1 cellular context compared by ENCODE assay signal in genomic region chr9:128685636-128686489, GRCh38.
TF ChIP-seq lines count a peak whose summit lies in the region.

No MANE protein-coding gene starts in this region.

TF ChIP-seq in A549, 52 proteins besides CTCF, POLR2A, EP300 and RAD21 (continued from another document):
- no peak for TF ChIP-seq PBX3 (IDR thresholded peaks at IDR 0.05)
- TF ChIP-seq NFE2L2 (conservative IDR thresholded peaks at IDR 0.05; ENCODE audit: low read length) = no peak
